In the genomic region with DNA sequence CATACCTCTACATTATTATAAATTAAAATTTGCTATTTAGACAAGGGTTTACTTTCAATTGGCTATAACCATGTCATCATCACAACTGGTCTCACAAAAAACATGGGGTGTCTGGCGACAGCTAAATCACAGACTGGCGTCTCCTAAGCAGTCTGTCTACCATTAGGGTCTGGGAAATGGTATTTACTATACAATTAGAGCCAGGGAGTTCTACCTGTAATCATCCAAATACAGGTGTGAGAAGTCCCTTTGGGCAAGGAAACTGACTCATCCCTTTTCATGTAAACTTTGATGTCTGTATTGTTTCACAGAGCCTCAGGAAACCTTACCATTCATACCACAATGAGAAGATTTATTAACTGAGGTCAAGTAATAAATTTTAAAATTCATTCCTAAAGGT, we compare ENCODE assay signal across 1 cellular context.
TF ChIP-seq lines count a peak whose summit lies in the region.

No MANE protein-coding gene starts in this region.

TF ChIP-seq in IMR-90, 13 proteins besides CTCF, POLR2A, EP300 and RAD21:
- TF ChIP-seq BHLHE40 (IDR thresholded peaks at IDR 0.05; ENCODE audit: low read depth, low read length), result no peak
- no peak for TF ChIP-seq RFX5 (IDR thresholded peaks at IDR 0.05; ENCODE audit: low read depth, low read length)
